Comparison of ENCODE assay signal across 9 cellular contexts in genomic region chr6:17985934-17986655, GRCh38. TPM values are rescaled to one million over a fixed set of nuclear protein-coding genes. Genes with fewer than 3 reads are reported as not detected.
DNase-seq lines count a peak whose midpoint lies in the region; ATAC-seq lines count a peak whose summit lies in the region.
"Had no signal": no experiment of that assay in that cellular context is flagged by ENCODE, and none has a peak within 500 bp of the region (broad histone marks: within the 10 kb centered on the region; RNA-seq: fewer than 3 reads in every experiment).

No MANE protein-coding gene starts in this region.

- no peaks in the 10 kb centered on the region for H3K9me3 ChIP-seq in thymus (ENCODE audit: control insufficient read depth)

- no peaks in the 10 kb centered on the region for H3K36me3 Mint-ChIP-seq in activated T-cell treated with anti-CD3 and anti-CD28 coated beads, Interleukin-2, amount 50 U/mL, for 4 hours (ENCODE audit: insufficient read depth)
- no peaks in the 10 kb centered on the region for H3K36me3 Mint-ChIP-seq in memory B cell

- no peaks in the 10 kb centered on the region for H3K36me3 ChIP-seq in thymus (ENCODE audit: control insufficient read depth, insufficient read depth)

- no peak for ATAC-seq in activated T-cell treated with anti-CD3 and anti-CD28 coated beads, Interleukin-2, amount 50 U/mL, for 4 hours
- ATAC-seq in memory B cell (ENCODE audit: low read depth) = no peak
- ATAC-seq in HG02610 (IDR thresholded peaks at IDR 0.05; ENCODE audit: unreplicated experiment) = no peak

- no peak overlapping the region for H3K27ac Mint-ChIP-seq in memory B cell

- 77% methylated on average over 11 of the region's 11 CpGs for WGBS in thymus

- H3K4me1 ChIP-seq in thymus (ENCODE audit: control insufficient read depth, insufficient read depth, low read length) = no peaks in the 10 kb centered on the region

- peak overlapping the region; percentile 76 for H3K4me3 Mint-ChIP-seq in activated T-cell treated with anti-CD3 and anti-CD28 coated beads, Interleukin-2, amount 50 U/mL, for 4 hours
- peak overlapping the region; percentile 82 for H3K4me3 Mint-ChIP-seq in memory B cell

- H3K27me3 Mint-ChIP-seq in activated T-cell treated with anti-CD3 and anti-CD28 coated beads, Interleukin-2, amount 50 U/mL, for 4 hours (ENCODE audit: low read depth) = peaks cover 60% of the 10 kb centered on the region
- no peaks in the 10 kb centered on the region for H3K27me3 Mint-ChIP-seq in memory B cell

- H3K9me3 Mint-ChIP-seq in activated T-cell treated with anti-CD3 and anti-CD28 coated beads, Interleukin-2, amount 50 U/mL, for 4 hours = no peaks in the 10 kb centered on the region
- H3K9me3 Mint-ChIP-seq in memory B cell = no peaks in the 10 kb centered on the region

- H3K27me3 ChIP-seq in thymus (ENCODE audit: control insufficient read depth, insufficient read depth) = peaks cover 28% of the 10 kb centered on the region

- peaks cover 10% of the 10 kb centered on the region for H3K4me1 Mint-ChIP-seq in activated T-cell treated with anti-CD3 and anti-CD28 coated beads, Interleukin-2, amount 50 U/mL, for 4 hours (ENCODE audit: low read depth)
- peaks cover 34% of the 10 kb centered on the region for H3K4me1 Mint-ChIP-seq in memory B cell

- no peak for DNase-seq in activated T-cell treated with anti-CD3 and anti-CD28 coated beads, Interleukin-2, amount 50 U/mL, for 4 hours
- DNase-seq in activated T-cell treated with anti-CD3 and anti-CD28 coated beads for 4 hours (no peak), caudate nucleus (lab: John Stamatoyannopoulos, UW) (no peak), memory B cell (ENCODE audit: low spot score in 2 of 2) (no peak), NCI-H1694 treated with DMSO at 0.1 percent for 48 hours (lab: John Stamatoyannopoulos, UW) (no peak), cerebellar nuclear complex (lab: John Stamatoyannopoulos, UW) (no peak)
- DNase-seq: COR-L47 had no signal

- H3K27ac ChIP-seq in caudate nucleus (ENCODE audit: low read depth, low read length) (peak overlapping the region; percentile 83), thymus (ENCODE audit: low read depth) (peak overlapping the region; percentile 1)

- H3K4me3 ChIP-seq in thymus (ENCODE audit: low read length) = peak overlapping the region; percentile 65

RNA-seq across cellular contexts. Expression of gene KIF13A, which starts 1.3 kb away (rescaled TPM):
- under 1 TPM; 0.29 to 0.63 (median 0.43) TPM for total RNA-seq in activated T-cell treated with anti-CD3 and anti-CD28 coated beads, Interleukin-2, amount 50 U/mL, for 4 hours
- 13.7 TPM for polyA plus RNA-seq in thymus
